ENCODE assay signal across 9 cellular contexts in the genomic region with DNA sequence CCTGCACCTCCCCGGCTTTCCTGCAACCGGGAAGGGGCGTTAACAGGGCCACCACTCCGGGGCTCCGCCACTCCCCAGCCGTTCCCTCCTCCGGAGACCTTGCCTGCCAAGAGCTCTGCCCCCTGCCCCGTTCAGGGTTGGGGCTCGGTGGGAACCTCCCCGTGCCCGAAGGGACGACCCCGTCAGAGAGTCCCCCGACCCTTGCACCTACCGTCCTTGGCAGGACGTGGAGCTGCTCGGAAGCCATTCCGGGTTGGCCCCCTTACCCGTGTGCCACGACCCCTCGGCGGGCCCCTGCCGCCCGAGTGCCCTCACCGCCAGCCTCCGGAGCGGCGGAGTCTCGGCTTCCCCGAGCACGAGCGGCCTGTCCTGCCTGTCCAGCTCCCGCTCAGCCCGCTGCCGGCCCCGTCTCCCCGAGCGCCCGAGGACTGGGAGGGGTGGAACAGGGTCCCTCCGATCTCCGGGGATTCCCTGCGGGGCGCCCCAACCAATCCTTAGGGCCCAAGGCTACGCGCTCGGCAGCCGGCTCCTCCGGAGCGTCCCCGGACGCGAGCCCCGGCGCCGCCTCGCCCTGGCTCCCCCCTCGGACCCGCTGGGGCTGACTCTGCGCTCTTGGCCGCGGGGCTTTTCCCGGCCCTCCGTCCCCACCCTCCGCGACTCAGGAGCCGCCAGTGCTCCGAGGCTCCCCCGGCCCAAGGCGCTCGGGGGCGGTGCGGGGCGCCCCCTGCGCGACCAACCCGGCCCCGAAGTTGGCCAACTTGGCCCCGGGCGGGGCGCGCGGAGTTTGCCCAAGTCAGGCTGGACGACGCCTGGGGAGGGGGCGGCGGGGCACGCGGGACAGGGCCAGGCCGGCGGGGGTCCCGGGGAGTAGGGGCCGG. TPM values are rescaled to one million over a fixed set of nuclear protein-coding genes. Genes with fewer than 3 reads are reported as not detected.
DNase-seq lines count a peak whose midpoint lies in the region; ATAC-seq and TF ChIP-seq lines count a peak whose summit lies in the region.
"Had no signal": no experiment of that assay in that cellular context is flagged by ENCODE, and none has a peak within 500 bp of the region (broad histone marks: within the 10 kb centered on the region; RNA-seq: fewer than 3 reads in every experiment).

No MANE protein-coding gene starts in this region.

- no TSS peak for BruUV-seq in Panc1 (replicated peaks; lab: Mats Ljungman, UMichigan)

- intact Hi-C loops in Panc1 (cut with micrococcal nuclease; ENCODE audit: unreplicated experiment) (no loop called here), Right ventricle myocardium superior (cut with DNase I) (no loop called here)

- TF ChIP-seq CTCF in Panc1 (IDR thresholded peaks at IDR 0.05): no peak
- TF ChIP-seq CTCF in osteocyte (IDR thresholded peaks at IDR 0.05): no peak
- TF ChIP-seq CTCF in GM13976 (IDR thresholded peaks at IDR 0.05; ENCODE audit: borderline replicate concordance, control extremely low read depth, extremely low read depth, insufficient read depth, missing control alignments): no peak

- no peak overlapping the region for H3K27ac ChIP-seq in Panc1 (ENCODE audit: low read length)

- no peaks in the 10 kb centered on the region for H3K9me3 ChIP-seq in Panc1 (ENCODE audit: control insufficient read depth, insufficient read depth, low read depth, low read length)

- peak overlapping the region; percentile 48 for H3K4me3 Mint-ChIP-seq in osteocyte (ENCODE audit: unreplicated experiment)

- H3K4me3 ChIP-seq in Panc1 (ENCODE audit: low read depth in 2 of 2, low read length in 2 of 2): peak overlapping the region; percentile 15 to 24; a peak in 3 of 4 replicates

- no peaks in the 10 kb centered on the region for H3K36me3 Mint-ChIP-seq in osteocyte (ENCODE audit: unreplicated experiment)

- peaks cover 44% of the 10 kb centered on the region for H3K27me3 Mint-ChIP-seq in osteocyte (ENCODE audit: unreplicated experiment)

- peaks cover 8% of the 10 kb centered on the region for H3K4me1 Mint-ChIP-seq in osteocyte (ENCODE audit: unreplicated experiment)

- H3K27ac Mint-ChIP-seq in osteocyte (ENCODE audit: unreplicated experiment): no peak overlapping the region

- H3K4me1 ChIP-seq in Panc1 (ENCODE audit: control insufficient read depth, insufficient read depth, low read length): no peaks in the 10 kb centered on the region; the same call in 1 of the 2 replicates

- CTCF ChIA-PET in Panc1 (lab: Charles Lee): interaction anchor here (0.6 kb wide), 1 partner anchor 204 kb away, joined by 5 read pairs; no protein-coding TSS in a partner anchor

- in situ Hi-C loops in Panc1 (cut with HindIII; ENCODE audit: low pct_unique_long_range_greater_than_20kb, low sequenced_read_pairs): no loop called here
- in situ Hi-C loops in GM13976 (cut with MboI; ENCODE audit: low sequenced_read_pairs, unreplicated experiment): no loop called here
- in situ Hi-C loops in KBM-7 (cut with MboI; ENCODE audit: low pct_unique_long_range_greater_than_20kb, low sequenced_read_pairs): no loop called here

- DNase-seq in AG20443 (ENCODE audit: low spot score) (peak; percentile 68), Panc1 (ENCODE audit: low read depth, low spot score) (no peak), Right ventricle myocardium superior (peak; percentile 49), osteocyte (ENCODE audit: extremely low spot score, unreplicated experiment) (no peak), GM13976 (ENCODE audit: low spot score) (no peak), NCI-H187 treated with DMSO at 0.1 percent for 48 hours (lab: John Stamatoyannopoulos, UW) (no peak), KBM-7 (no peak)
- DNase-seq: activated effector memory CD4-positive, alpha-beta T cell treated with anti-CD3 and anti-CD28 coated beads, Interleukin-2, amount 50 U/mL, for 16 hours had no signal

- POLR2A ChIA-PET in Panc1 (lab: Charles Lee): no interaction called here

- ATAC-seq in Panc1 (0 out of 2 replicates have a peak, but pooled peaks have one; percentile 11), Right ventricle myocardium superior (ENCODE audit: poor library complexity) (peak; percentile 38), HG03280 (IDR thresholded peaks at IDR 0.05; ENCODE audit: unreplicated experiment) (no peak)

- H3K9me3 Mint-ChIP-seq in osteocyte (ENCODE audit: unreplicated experiment): no peaks in the 10 kb centered on the region

- no peaks in the 10 kb centered on the region for H3K36me3 ChIP-seq in Panc1 (ENCODE audit: control insufficient read depth, insufficient read depth, low read length)

- no peaks in the 10 kb centered on the region; the same call in 1 of the 2 replicates for H3K27me3 ChIP-seq in Panc1 (ENCODE audit: control insufficient read depth, insufficient read depth, low read length)

RNA-seq across cellular contexts. Expression of a gene that starts 0.7 kb away (rescaled TPM):
- 0.13 TPM for total RNA-seq in Panc1 (2021; ENCODE audit: unreplicated experiment)
- 0.10 TPM for polyA plus RNA-seq in Panc1 (2012; ENCODE audit: insufficient read length)
- 3.6 TPM for total RNA-seq in Right ventricle myocardium superior
- 10.7 and 12.2 TPM in 2 replicates for total RNA-seq in osteocyte

Comparison
In these comparisons a context has a peak if more than half of its experiments do, and no peak if none do; other contexts are left out.
1. DNase-seq: peak in AG20443 (single experiment) and Right ventricle myocardium superior (single experiment); none in Panc1 (single experiment), osteocyte (single experiment), GM13976 (single experiment), NCI-H187 treated with DMSO at 0.1 percent for 48 hours (single experiment) and KBM-7 (single experiment).